ENCODE assay signal across 35 cellular contexts in the genomic region with DNA sequence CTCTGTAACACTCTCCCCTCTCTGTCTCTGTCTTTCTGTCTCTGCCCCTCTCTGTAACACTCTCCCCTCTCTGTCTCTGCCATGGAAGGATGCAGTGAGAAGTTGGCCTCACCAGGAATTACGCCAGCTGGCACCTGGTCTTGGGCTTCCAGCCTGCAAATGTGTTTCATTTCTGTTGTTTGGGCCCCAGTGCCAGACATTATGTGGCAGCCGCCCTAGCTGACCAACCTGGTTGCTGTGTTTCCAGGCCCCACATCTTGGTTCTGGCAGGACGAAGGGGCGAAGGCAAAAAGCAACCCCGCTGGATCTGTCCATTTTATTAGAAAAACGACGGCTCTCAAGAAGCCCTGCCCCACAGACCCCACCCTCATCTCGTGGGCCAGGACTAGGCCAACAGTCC. TPM values are rescaled to one million over a fixed set of nuclear protein-coding genes. Genes with fewer than 3 reads are reported as not detected.
DNase-seq lines count a peak whose midpoint lies in the region; ATAC-seq, FAIRE-seq and TF ChIP-seq lines count a peak whose summit lies in the region.
"Had no signal": no experiment of that assay in that cellular context is flagged by ENCODE, and none has a peak within 500 bp of the region (broad histone marks: within the 10 kb centered on the region; RNA-seq: fewer than 3 reads in every experiment).

No MANE protein-coding gene starts in this region.

- H3K4me1 Mint-ChIP-seq in nephron: peaks cover 29% of the 10 kb centered on the region

- no peaks in the 10 kb centered on the region for H3K9me3 Mint-ChIP-seq in nephron
- H3K9me3 Mint-ChIP-seq: activated CD4-positive, alpha-beta memory T cell treated with anti-CD3 and anti-CD28 coated beads for 36 hours; activated T-cell treated with anti-CD3 and anti-CD28 coated beads, Interleukin-2, amount 50 U/mL, for 72 hours; stimulated activated memory B cell treated with anti-CD40 and anti-IgM and Interleukin-4, amounts not matched to agents 10 μg/mL and 1 μg/mL and 100 μg/mL, for 72 hours had no signal

- no peaks in the 10 kb centered on the region for H3K36me3 Mint-ChIP-seq in nephron (ENCODE audit: low read depth)
- H3K36me3 Mint-ChIP-seq: activated CD4-positive, alpha-beta memory T cell treated with anti-CD3 and anti-CD28 coated beads for 36 hours; stimulated activated memory B cell treated with anti-CD40 and anti-IgM and Interleukin-4, amounts not matched to agents 10 μg/mL and 1 μg/mL and 100 μg/mL, for 72 hours had no signal

- ATAC-seq in GM18519 (IDR thresholded peaks at IDR 0.05; ENCODE audit: low FRiP score, unreplicated experiment): no peak
- no peak for ATAC-seq in GM19455 (IDR thresholded peaks at IDR 0.05; ENCODE audit: unreplicated experiment)
- ATAC-seq: activated CD4-positive, CD25-positive, alpha-beta regulatory T cell treated with anti-CD3 and anti-CD28 coated beads, Interleukin-2, amount 50 U/mL, for 24 hours; activated T-cell treated with anti-CD3 and anti-CD28 coated beads, Interleukin-2, amount 50 U/mL, for 72 hours; psoas muscle; stimulated activated memory B cell treated with anti-CD40 and anti-IgM and Interleukin-4, amounts not matched to agents 10 μg/mL and 1 μg/mL and 100 μg/mL, for 72 hours had no signal

- in situ Hi-C loops in G401 (cut with HindIII; ENCODE audit: low sequenced_read_pairs): no loop called here

- no peak for TF ChIP-seq POLR2A in H54 (IDR thresholded peaks at IDR 0.05; ENCODE audit: low read depth, low read length)

- H3K27ac Mint-ChIP-seq in nephron: peak overlapping the region in 2 of 3 experiments; percentile 67 to 82
- H3K27ac Mint-ChIP-seq: activated CD4-positive, alpha-beta memory T cell treated with anti-CD3 and anti-CD28 coated beads for 36 hours; stimulated activated memory B cell treated with anti-CD40 and anti-IgM and Interleukin-4, amounts not matched to agents 10 μg/mL and 1 μg/mL and 100 μg/mL, for 72 hours had no signal

- no peak for TF ChIP-seq CTCF in nephron (IDR thresholded peaks at IDR 0.05; ENCODE audit: unreplicated experiment in 3 of 3)

- no peaks in the 10 kb centered on the region for H3K27me3 Mint-ChIP-seq in nephron (ENCODE audit: low read depth)
- H3K27me3 Mint-ChIP-seq: activated CD4-positive, alpha-beta memory T cell treated with anti-CD3 and anti-CD28 coated beads for 36 hours; stimulated activated memory B cell treated with anti-CD40 and anti-IgM and Interleukin-4, amounts not matched to agents 10 μg/mL and 1 μg/mL and 100 μg/mL, for 72 hours had no signal

- DNase-seq in G401 (ENCODE audit: low spot score) (peak; percentile 96), NCI-H446 treated with DMSO at 0.1 percent for 48 hours (lab: John Stamatoyannopoulos, UW) (peak; percentile 68), fibroblast of peridontal ligament (ENCODE audit: extremely low read depth) (peak; percentile 5), H54 (ENCODE audit: insufficient read length, low spot score) (no peak), DMS79 (lab: John Stamatoyannopoulos, UW) (no peak)
- DNase-seq: activated CD4-positive, alpha-beta memory T cell treated with anti-CD3 and anti-CD28 coated beads for 36 hours; activated naive CD4-positive, alpha-beta T cell; activated T-cell treated with anti-CD3 and anti-CD28 coated beads, Interleukin-2, amount 50 U/mL, for 72 hours; colonic mucosa; DMS53; effector CD4-positive, alpha-beta T cell; glutamatergic neuron; left ventricle myocardium inferior; NCI-H1092 treated with DMSO at 0.1 percent for 48 hours; NCI-H1930; NCI-H526; PC-9; SHP77; sigmoid colon; stimulated activated CD4-positive, alpha-beta T cell treated with anti-CD3 and anti-CD28 coated beads, Interleukin-15, amount 100 ng/mL, for 24 hours; stimulated activated CD4-positive, alpha-beta T cell treated with anti-CD3 and anti-CD28 coated beads, Interleukin-4, amount 100 ng/mL, for 4 hours; T-helper 2 cell; upper lobe of left lung had no signal

- no peak for FAIRE-seq in H54 (lab: Jason Lieb, UNC)
- FAIRE-seq: G401.6 had no signal

- H3K4me3 Mint-ChIP-seq in nephron: no peak overlapping the region
- H3K4me3 Mint-ChIP-seq: activated CD4-positive, alpha-beta memory T cell treated with anti-CD3 and anti-CD28 coated beads for 36 hours; activated T-cell treated with anti-CD3 and anti-CD28 coated beads, Interleukin-2, amount 50 U/mL, for 72 hours; stimulated activated memory B cell treated with anti-CD40 and anti-IgM and Interleukin-4, amounts not matched to agents 10 μg/mL and 1 μg/mL and 100 μg/mL, for 72 hours had no signal

RNA-seq across cellular contexts. Expression of gene ZXDC, which starts 5.2 kb away (rescaled TPM):
- 11.4 and 18.9 TPM in 2 replicates for total RNA-seq in G401 (2014; rRNA removed; shearing (Covaris generic))

RNA-seq across cellular contexts. Expression of gene UROC1, which starts 36.7 kb away (rescaled TPM):
- not detected in 2 replicates for total RNA-seq in G401 (2014; rRNA removed; shearing (Covaris generic))
- total RNA-seq: activated CD4-positive, alpha-beta memory T cell treated with anti-CD3 and anti-CD28 coated beads for 36 hours; activated T-cell treated with anti-CD3 and anti-CD28 coated beads, Interleukin-2, amount 50 U/mL, for 72 hours; breast epithelium; colonic mucosa; HT-29; left ventricle myocardium inferior; mesenteric fat pad; myocyte; omental fat pad; PC-9; sigmoid colon; upper lobe of left lung had no signal

RNA-seq across cellular contexts. Expression of gene CHST13, which starts 43.1 kb away (rescaled TPM):
- 0.49 and 2.0 TPM in 2 replicates for total RNA-seq in G401 (2014; rRNA removed; shearing (Covaris generic))
- total RNA-seq: activated CD4-positive, alpha-beta memory T cell treated with anti-CD3 and anti-CD28 coated beads for 36 hours; activated T-cell treated with anti-CD3 and anti-CD28 coated beads, Interleukin-2, amount 50 U/mL, for 72 hours; myocyte had no signal

Comparison
In these comparisons a context has a peak if more than half of its experiments do, and no peak if none do; other contexts are left out.
1. DNase-seq: peak in G401 (single experiment), NCI-H446 treated with DMSO at 0.1 percent for 48 hours (single experiment) and fibroblast of peridontal ligament (single experiment); none in H54 (single experiment) and DMS79 (single experiment).